10 cellular contexts compared by ENCODE assay signal in genomic region chr11:45083544-45084087, GRCh38.
DNase-seq lines count a peak whose midpoint lies in the region; ATAC-seq and TF ChIP-seq lines count a peak whose summit lies in the region.
"Had no signal": no experiment of that assay in that cellular context is flagged by ENCODE, and none has a peak within 500 bp of the region (broad histone marks: within the 10 kb centered on the region; RNA-seq: fewer than 3 reads in every experiment).

No MANE protein-coding gene starts in this region.

- intact Hi-C loops in dendritic cell treated with granulocyte-macrophage colony-stimulating factor and Interleukin-4, amounts not matched to agents 40 ng/mL and 50 ng/mL, for 4 days (cut with micrococcal nuclease) = loop anchor here (5.0 kb wide), 1 partner anchor 136 kb away; no protein-coding TSS in a partner anchor
- intact Hi-C loops in tibial artery (cut with DNase I; ENCODE audit: low total_unique reads) = no loop called here

- no peaks in the 10 kb centered on the region for H3K9me2 ChIP-seq in Loucy (replicated peaks; ENCODE audit: low read depth, low read length)

- H2AFZ ChIP-seq in Loucy (ENCODE audit: low read length) = no peak overlapping the region

- no peak overlapping the region for H3K4me2 ChIP-seq in Loucy (ENCODE audit: low read depth, low read length, poor library complexity, severe bottlenecking)

- peak overlapping the region; percentile 52 for H3K27ac Mint-ChIP-seq in dendritic cell treated with granulocyte-macrophage colony-stimulating factor and Interleukin-4, amounts not matched to agents 40 ng/mL and 50 ng/mL, for 4 days

- no peaks in the 10 kb centered on the region for H3K79me2 ChIP-seq in Loucy (ENCODE audit: insufficient read depth, low read length)

- no peaks in the 10 kb centered on the region for H4K20me1 ChIP-seq in Loucy (ENCODE audit: insufficient read depth, low read length, poor library complexity, severe bottlenecking)

- peaks cover 6% of the 10 kb centered on the region for H3K27me3 Mint-ChIP-seq in dendritic cell treated with granulocyte-macrophage colony-stimulating factor and Interleukin-4, amounts not matched to agents 40 ng/mL and 50 ng/mL, for 4 days

- H3K9ac ChIP-seq in Loucy (ENCODE audit: low read depth, low read length, poor library complexity, severe bottlenecking) = no peak overlapping the region

- H3K4me1 Mint-ChIP-seq in dendritic cell treated with granulocyte-macrophage colony-stimulating factor and Interleukin-4, amounts not matched to agents 40 ng/mL and 50 ng/mL, for 4 days (ENCODE audit: low read depth) = peaks cover 59% of the 10 kb centered on the region

- H3K27me3 ChIP-seq in Loucy (ENCODE audit: insufficient read depth, low read length, poor library complexity, severe bottlenecking) = no peaks in the 10 kb centered on the region
- H3K27me3 ChIP-seq in neutrophil = no peaks in the 10 kb centered on the region
- peaks cover 0 to 29% of the 10 kb centered on the region in 2 donors for H3K27me3 ChIP-seq in tibial artery

- H3K9me3 Mint-ChIP-seq in dendritic cell treated with granulocyte-macrophage colony-stimulating factor and Interleukin-4, amounts not matched to agents 40 ng/mL and 50 ng/mL, for 4 days = no peaks in the 10 kb centered on the region

- peak; percentile 37 for DNase-seq in DMS 273 (lab: John Stamatoyannopoulos, UW; ENCODE audit: unreplicated experiment)
- no peak for DNase-seq in DMS 273 treated with DMSO at 0.1 percent for 48 hours (lab: John Stamatoyannopoulos, UW)
- no peak for DNase-seq in activated CD8-positive, alpha-beta memory T cell treated with anti-CD3 and anti-CD28 coated beads for 24 hours
- no peak for DNase-seq in tibial artery
- DNase-seq: erythroblast, NCI-H1105 treated with DMSO at 0.1 percent for 48 hours had no signal

- no peaks in the 10 kb centered on the region for H3K9me3 ChIP-seq in Loucy (ENCODE audit: insufficient read depth, low read depth, low read length)
- H3K9me3 ChIP-seq in neutrophil = no peaks in the 10 kb centered on the region
- H3K9me3 ChIP-seq in tibial artery = no peaks in the 10 kb centered on the region

- peak overlapping the region; percentile 84 for H3K27ac ChIP-seq in neutrophil
- no peak overlapping the region for H3K27ac ChIP-seq in tibial artery

- H3K4me3 ChIP-seq in Loucy (ENCODE audit: low read length, poor library complexity, severe bottlenecking) (no peak overlapping the region), neutrophil (ENCODE audit: low read depth in 1 of 2, low read length in 1 of 2) (peak overlapping the region; percentile 3 to 34), tibial artery (no peak overlapping the region)

- no peaks in the 10 kb centered on the region for H3K36me3 Mint-ChIP-seq in dendritic cell treated with granulocyte-macrophage colony-stimulating factor and Interleukin-4, amounts not matched to agents 40 ng/mL and 50 ng/mL, for 4 days (ENCODE audit: low read depth)

- H3K4me1 ChIP-seq in Loucy (ENCODE audit: insufficient read depth, low read length, poor library complexity, severe bottlenecking) = peaks cover 50% of the 10 kb centered on the region
- H3K4me1 ChIP-seq in neutrophil (ENCODE audit: control insufficient read depth in 1 of 2, insufficient read depth in 1 of 2, low read depth in 1 of 2, low read length in 1 of 2) = peaks cover 47 to 54% of the 10 kb centered on the region in 2 experiments
- H3K4me1 ChIP-seq in tibial artery = peaks cover 0 to 24% (median 10%) of the 10 kb centered on the region in 4 donors

- TF ChIP-seq CTCF in Loucy (conservative IDR thresholded peaks at IDR 0.05; ENCODE audit: low read length) (peak; percentile 72), neutrophil (IDR thresholded peaks at IDR 0.05) (peak; percentile 52), tibial artery (IDR thresholded peaks at IDR 0.05) (no peak)

- no peaks in the 10 kb centered on the region for H3F3A ChIP-seq in Loucy (ENCODE audit: low read depth)

- H3K36me3 ChIP-seq in Loucy (ENCODE audit: insufficient read depth, low read length) (no peaks in the 10 kb centered on the region), neutrophil (no peaks in the 10 kb centered on the region), tibial artery (no peaks in the 10 kb centered on the region)

- ATAC-seq in HG03354 (IDR thresholded peaks at IDR 0.05; ENCODE audit: poor library complexity, severe bottlenecking, unreplicated experiment) = no peak

- no peak overlapping the region for H3K4me3 Mint-ChIP-seq in dendritic cell treated with granulocyte-macrophage colony-stimulating factor and Interleukin-4, amounts not matched to agents 40 ng/mL and 50 ng/mL, for 4 days

Comparison
In these comparisons a context has a peak if more than half of its experiments do, and no peak if none do; other contexts are left out.
1. H3K4me3 ChIP-seq: peak in neutrophil (2 of 2); none in Loucy (single experiment) and tibial artery (0 of 2).
2. CTCF ChIP-seq: peak in Loucy (single experiment) and neutrophil (single experiment); none in tibial artery (0 of 2).